1 cellular context compared by ENCODE assay signal in genomic region chr1:21956720-21957552, GRCh38.
TF ChIP-seq lines count a peak whose summit lies in the region.

No MANE protein-coding gene starts in this region.

TF ChIP-seq in GM23338, 12 proteins besides CTCF, POLR2A, EP300 and RAD21 (continued from another document):
- no peak for TF ChIP-seq EZH2phosphoT487 (IDR thresholded peaks at IDR 0.05; ENCODE audit: unreplicated experiment)
- no peak for TF ChIP-seq REST (IDR thresholded peaks at IDR 0.05; ENCODE audit: unreplicated experiment)
- TF ChIP-seq EZH2 (IDR thresholded peaks at IDR 0.05; ENCODE audit: low read depth, unreplicated experiment) = no peak
- TF ChIP-seq NANOG (IDR thresholded peaks at IDR 0.05; ENCODE audit: borderline replicate concordance) = no peak
- no peak for TF ChIP-seq ETS1 (IDR thresholded peaks at IDR 0.05)
- TF ChIP-seq ZNF331 (CRISPR knock-in tag; IDR thresholded peaks at IDR 0.05; ENCODE audit: low read depth) = no peak
